In genomic region chr2:171687287-171688128, GRCh38 we compare ENCODE assay signal across 8 cellular contexts. TPM values are rescaled to one million over a fixed set of nuclear protein-coding genes. Genes with fewer than 3 reads are reported as not detected.
DNase-seq lines count a peak whose midpoint lies in the region; ATAC-seq and TF ChIP-seq lines count a peak whose summit lies in the region.

TSS of gene DYNC1I2 (plus strand) at chr2:171687469. CDS start at chr2:171690156, 2,687 bp downstream.

- DNase-seq in GM13977 (ENCODE audit: low spot score) (peak; percentile 74), NCI-H1694 (lab: John Stamatoyannopoulos, UW) (peak; percentile 89), T-helper 2 cell (peak; percentile 33 to 91 (median 64)), left ventricle myocardium superior (peak; percentile 91), prostate gland (ENCODE audit: low spot score) (peak; percentile 93)

- ATAC-seq in HG02870 (IDR thresholded peaks at IDR 0.05; ENCODE audit: unreplicated experiment) (peak; percentile 82), left ventricle myocardium superior (peak; percentile 99)

- no peak for TF ChIP-seq POLR2A in prostate gland (IDR thresholded peaks at IDR 0.05)

- intact Hi-C loops in left ventricle myocardium superior (cut with micrococcal nuclease) (no loop called here), prostate gland (cut with DNase I) (loop anchor here (5.0 kb wide), 1 partner anchor 715 kb away; no protein-coding TSS in a partner anchor)

- H3K27ac ChIP-seq in angular gyrus (ENCODE audit: low read depth, low read length) = peak within 1 kb of the TSS; percentile 86
- H3K27ac ChIP-seq in prostate gland = peak within 1 kb of the TSS; percentile 87 to 92
- H3K27ac ChIP-seq in urinary bladder (ENCODE audit: low read depth) = peak within 1 kb of the TSS; percentile 88

- peaks cover 7% of the 10 kb centered on the region for H3K4me1 ChIP-seq in prostate gland (replicated peaks)
- H3K4me1 ChIP-seq in urinary bladder (ENCODE audit: insufficient read depth) = no peaks in the 10 kb centered on the region

- no peak for TF ChIP-seq CTCF in GM13977 (IDR thresholded peaks at IDR 0.05; ENCODE audit: extremely low read depth, insufficient read depth, missing control alignments)
- TF ChIP-seq CTCF in prostate gland (IDR thresholded peaks at IDR 0.05) = no peak

- H3K4me3 ChIP-seq in prostate gland (peak within 1 kb of the TSS; percentile 81 to 93), urinary bladder (ENCODE audit: low read depth, low read length) (peak within 1 kb of the TSS; percentile 80)

- under 1% methylated on average over 40 of the region's 51 CpGs for WGBS in prostate gland
- under 1% methylated on average over 51 of the region's 51 CpGs for WGBS in urinary bladder

- H3K27me3 ChIP-seq in prostate gland (replicated peaks; ENCODE audit: insufficient read depth) = no peaks in the 10 kb centered on the region

- no peaks in the 10 kb centered on the region for H3K36me3 ChIP-seq in prostate gland
- no peaks in the 10 kb centered on the region for H3K36me3 ChIP-seq in urinary bladder (ENCODE audit: insufficient read depth)

- in situ Hi-C loops in GM13977 (cut with MboI; ENCODE audit: low pct_unique_long_range_greater_than_20kb, low sequenced_read_pairs, unreplicated experiment) = no loop called here

- no peaks in the 10 kb centered on the region for H3K9me3 ChIP-seq in prostate gland

RNA-seq across cellular contexts. Expression of gene DYNC1I2, which starts in this region (rescaled TPM):
- total RNA-seq in left ventricle myocardium superior (71.2 TPM), prostate gland (10 to 100 TPM; 70.7 to 82.1 TPM), urinary bladder (147 TPM)
- polyA plus RNA-seq in urinary bladder = 105 TPM

Comparison
In these comparisons a context has a peak if more than half of its experiments do, and no peak if none do; other contexts are left out.
1. Peak in every context shown above with its lines: DNase-seq, ATAC-seq, H3K4me3 ChIP-seq and H3K27ac ChIP-seq.